20 cellular contexts compared by ENCODE assay signal in genomic region chr7:66757939-66758338, GRCh38.
"Had no signal": no experiment of that assay in that cellular context is flagged by ENCODE, and none has a peak within 500 bp of the region (broad histone marks: within the 10 kb centered on the region; RNA-seq: fewer than 3 reads in every experiment).

No MANE protein-coding gene starts in this region.

- H3K27ac Mint-ChIP-seq: activated naive CD8-positive, alpha-beta T cell treated with anti-CD3 and anti-CD28 coated beads for 36 hours had no signal

- FAIRE-seq: frontal cortex, keratinocyte had no signal

- H3K36me3 ChIP-seq: colonic mucosa, WERI-Rb-1 had no signal

- H3K4me3 Mint-ChIP-seq: activated naive CD8-positive, alpha-beta T cell treated with anti-CD3 and anti-CD28 coated beads for 36 hours; brain; naive thymus-derived CD8-positive, alpha-beta T cell had no signal

- H3K9me3 Mint-ChIP-seq: naive thymus-derived CD8-positive, alpha-beta T cell; stimulated activated naive CD8-positive, alpha-beta T cell treated with anti-CD3 and anti-CD28 coated beads, Interleukin-15, amount 100 ng/mL, for 72 hours had no signal

- ATAC-seq: naive thymus-derived CD8-positive, alpha-beta T cell; stimulated activated naive CD8-positive, alpha-beta T cell treated with anti-CD3 and anti-CD28 coated beads, Interleukin-15, amount 100 ng/mL, for 72 hours had no signal

- H3K27ac ChIP-seq: colonic mucosa, WERI-Rb-1 had no signal

- H3K27me3 Mint-ChIP-seq: activated naive CD8-positive, alpha-beta T cell treated with anti-CD3 and anti-CD28 coated beads for 36 hours; brain; naive thymus-derived CD8-positive, alpha-beta T cell; stimulated activated naive CD8-positive, alpha-beta T cell treated with anti-CD3 and anti-CD28 coated beads, Interleukin-15, amount 100 ng/mL, for 72 hours had no signal

- H3K4me3 ChIP-seq: colonic mucosa had no signal

- H3K4me1 ChIP-seq: colonic mucosa had no signal

- DNase-seq: activated CD4-positive, alpha-beta T cell treated with anti-CD3 and anti-CD28 coated beads for 1 hour; activated CD4-positive, alpha-beta T cell treated with anti-CD3 and anti-CD28 coated beads, Interleukin-2, amount 50 U/mL, for 48 hours; activated naive CD4-positive, alpha-beta T cell; activated naive CD8-positive, alpha-beta T cell treated with anti-CD3 and anti-CD28 coated beads for 36 hours; anterior cingulate cortex; central memory CD4-positive, alpha-beta T cell; colonic mucosa; erythroblast; hypothalamus; naive thymus-derived CD8-positive, alpha-beta T cell; stimulated activated CD4-positive, alpha-beta T cell treated with anti-CD3 and anti-CD28 coated beads, Interleukin-12 subunit alpha, Interleukin-12 subunit beta, amount 100 ng/mL, for 4 hours; stimulated activated CD4-positive, alpha-beta T cell treated with anti-CD3 and anti-CD28 coated beads, Interleukin-1b, Interleukin-23, amount 100 ng/mL, for 48 hours; stimulated activated naive CD8-positive, alpha-beta T cell treated with anti-CD3 and anti-CD28 coated beads, Interleukin-15, amount 100 ng/mL, for 72 hours; SW 1271; T-helper 2 cell; trophoblast cell; WERI-Rb-1 had no signal

- H3K9me3 ChIP-seq: colonic mucosa had no signal

- H3K27me3 ChIP-seq: colonic mucosa had no signal
